9 cellular contexts compared by ENCODE assay signal in the genomic region with DNA sequence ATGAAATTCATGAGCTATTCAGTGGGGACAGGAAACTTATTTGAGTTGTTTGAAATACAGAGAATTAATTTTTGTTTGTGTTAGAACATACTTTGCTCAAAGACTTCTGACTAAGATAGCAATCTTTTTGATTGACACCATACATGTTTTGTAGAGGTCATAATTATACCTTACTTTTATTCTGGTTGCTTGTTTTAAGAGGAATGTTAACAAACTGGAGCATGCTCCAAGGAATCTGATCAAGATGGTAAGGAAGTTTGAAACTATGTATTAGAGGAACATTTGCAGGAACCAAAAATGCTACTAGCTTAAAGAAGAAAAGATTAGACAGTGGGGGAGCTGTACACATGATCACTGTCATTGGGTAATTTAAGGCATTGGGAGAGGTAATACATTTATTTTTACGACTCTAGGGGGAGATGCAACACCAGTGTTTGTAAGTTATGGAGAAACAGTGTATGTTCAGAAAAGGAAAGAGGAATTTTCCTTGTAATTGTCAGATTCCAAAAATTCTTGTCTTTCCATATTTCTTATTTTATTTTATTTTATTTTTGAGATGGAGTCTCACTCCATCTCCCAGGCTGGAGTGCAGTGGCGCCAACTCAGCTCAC. TPM values are rescaled to one million over a fixed set of nuclear protein-coding genes. Genes with fewer than 3 reads are reported as not detected.
DNase-seq lines count a peak whose midpoint lies in the region; ATAC-seq and TF ChIP-seq lines count a peak whose summit lies in the region.
"Had no signal": no experiment of that assay in that cellular context is flagged by ENCODE, and none has a peak within 500 bp of the region (broad histone marks: within the 10 kb centered on the region; RNA-seq: fewer than 3 reads in every experiment).

No MANE protein-coding gene starts in this region.

- POLR2A ChIA-PET in activated CD8-positive, alpha-beta T cell treated with anti-CD3 and anti-CD28 coated beads for 36 hours (lab: Charles Lee): interaction anchor here (2.7 kb wide), 1 partner anchor 14 kb away, joined by 15 read pairs; no protein-coding TSS in a partner anchor

- no peaks in the 10 kb centered on the region for H3K9me3 Mint-ChIP-seq in activated CD8-positive, alpha-beta T cell treated with anti-CD3 and anti-CD28 coated beads for 36 hours

- H3K36me3 ChIP-seq in effector memory CD4-positive, alpha-beta T cell (ENCODE audit: control insufficient read depth, insufficient read depth, low read length): no peaks in the 10 kb centered on the region
- H3K36me3 ChIP-seq: HAP-1 had no signal

- ATAC-seq in HG03280 (IDR thresholded peaks at IDR 0.05; ENCODE audit: unreplicated experiment): peak; percentile 35
- peak; percentile 43 for ATAC-seq in activated CD8-positive, alpha-beta T cell treated with anti-CD3 and anti-CD28 coated beads for 36 hours

- peaks cover 22% of the 10 kb centered on the region for H3K36me3 Mint-ChIP-seq in activated CD8-positive, alpha-beta T cell treated with anti-CD3 and anti-CD28 coated beads for 36 hours (ENCODE audit: low read depth)

- TF ChIP-seq CTCF in GM12865 (IDR thresholded peaks at IDR 0.05; ENCODE audit: insufficient read depth, low read depth, low read length, missing control alignments): peak; percentile 14
- TF ChIP-seq CTCF in activated CD8-positive, alpha-beta T cell treated with anti-CD3 and anti-CD28 coated beads for 36 hours (IDR thresholded peaks at IDR 0.05): peak; percentile 65

- DNase-seq in A172 (ENCODE audit: low spot score) (peak; percentile 35), GM12865 (ENCODE audit: low read depth) (peak; percentile 35), left kidney (ENCODE audit: low read depth, low spot score) (peak; percentile 56), mucosa of gallbladder (ENCODE audit: low spot score) (no peak)
- DNase-seq in activated CD8-positive, alpha-beta T cell treated with anti-CD3 and anti-CD28 coated beads for 36 hours: no peak
- no peak for DNase-seq in effector memory CD4-positive, alpha-beta T cell
- DNase-seq in activated CD8-positive, alpha-beta memory T cell treated with anti-CD3 and anti-CD28 coated beads, Interleukin-2, amount 50 U/mL, for 4 hours: no peak

- no peak overlapping the region for H3K27ac ChIP-seq in effector memory CD4-positive, alpha-beta T cell (ENCODE audit: insufficient read depth, low read length, poor library complexity, severe bottlenecking)

- CTCF ChIA-PET in activated CD8-positive, alpha-beta T cell treated with anti-CD3 and anti-CD28 coated beads for 36 hours (lab: Charles Lee): interaction anchor here (0.7 to 1.9 kb wide), 15 partner anchors 9 to 286 kb away, joined by 3 to 11 read pairs (median 3); no protein-coding TSS in a partner anchor

- H3K27me3 ChIP-seq in effector memory CD4-positive, alpha-beta T cell (replicated peaks; ENCODE audit: control insufficient read depth, insufficient read depth, low read length, poor library complexity, severe bottlenecking): no peaks in the 10 kb centered on the region

- peak overlapping the region; percentile 78 for H3K27ac Mint-ChIP-seq in activated CD8-positive, alpha-beta T cell treated with anti-CD3 and anti-CD28 coated beads for 36 hours

- intact Hi-C loops in activated CD8-positive, alpha-beta T cell treated with anti-CD3 and anti-CD28 coated beads for 36 hours (cut with micrococcal nuclease): loop anchor here (5.0 to 10.0 kb wide), 2 partner anchors 47 to 285 kb away; no protein-coding TSS in a partner anchor

- H3K4me3 Mint-ChIP-seq in activated CD8-positive, alpha-beta T cell treated with anti-CD3 and anti-CD28 coated beads for 36 hours: peak overlapping the region; percentile 28

- H3K4me1 Mint-ChIP-seq in activated CD8-positive, alpha-beta T cell treated with anti-CD3 and anti-CD28 coated beads for 36 hours (ENCODE audit: low read depth): peaks cover 75% of the 10 kb centered on the region

- H3K9me3 ChIP-seq in effector memory CD4-positive, alpha-beta T cell (ENCODE audit: control insufficient read depth, low read length): no peaks in the 10 kb centered on the region
- H3K9me3 ChIP-seq: HAP-1 had no signal

- peak overlapping the region; percentile 36 for H3K4me3 ChIP-seq in GM12865 (ENCODE audit: low read depth, low read length)
- H3K4me3 ChIP-seq in effector memory CD4-positive, alpha-beta T cell (ENCODE audit: insufficient read depth, low read depth, low read length, poor library complexity, severe bottlenecking): no peak overlapping the region
- H3K4me3 ChIP-seq: HAP-1 had no signal

- peaks cover 3% of the 10 kb centered on the region for H3K4me1 ChIP-seq in effector memory CD4-positive, alpha-beta T cell (ENCODE audit: control insufficient read depth, insufficient read depth, low read length, poor library complexity, severe bottlenecking)

- H3K27me3 Mint-ChIP-seq in activated CD8-positive, alpha-beta T cell treated with anti-CD3 and anti-CD28 coated beads for 36 hours: no peaks in the 10 kb centered on the region

RNA-seq across cellular contexts. Expression of a gene that starts 8.0 kb away (rescaled TPM):
- total RNA-seq in A172 (2014; rRNA removed; shearing (Covaris generic)): 47.0 and 69.9 TPM in 2 replicates
- 100 to 1,000 TPM; 117 to 119 TPM for total RNA-seq in activated CD8-positive, alpha-beta T cell treated with anti-CD3 and anti-CD28 coated beads for 36 hours
- total RNA-seq in mucosa of gallbladder: 77.9 TPM

Comparison
In these comparisons a context has a peak if more than half of its experiments do, and no peak if none do; other contexts are left out.
1. DNase-seq: peak in A172 (single experiment), GM12865 (single experiment) and left kidney (single experiment); none in activated CD8-positive, alpha-beta T cell treated with anti-CD3 and anti-CD28 coated beads for 36 hours (single experiment), effector memory CD4-positive, alpha-beta T cell (0 of 3), activated CD8-positive, alpha-beta memory T cell treated with anti-CD3 and anti-CD28 coated beads, Interleukin-2, amount 50 U/mL, for 4 hours (single experiment) and mucosa of gallbladder (single experiment).